Comparison of ENCODE assay signal across 13 cellular contexts in genomic region chr9:636931-637591, GRCh38.
"Had no signal": no experiment of that assay in that cellular context is flagged by ENCODE, and none has a peak within 500 bp of the region (broad histone marks: within the 10 kb centered on the region; RNA-seq: fewer than 3 reads in every experiment).

No MANE protein-coding gene starts in this region.

- H3K36me3 ChIP-seq: ascending aorta, esophagus muscularis mucosa, tibial nerve had no signal

- ATAC-seq: activated CD8-positive, alpha-beta memory T cell treated with anti-CD3 and anti-CD28 coated beads, Interleukin-2, amount 10 ng/mL, durations not matched to agents 7 days and 5 days; left colon; T-cell had no signal

- H3K27ac Mint-ChIP-seq: activated CD4-positive, alpha-beta T cell treated with anti-CD3 and anti-CD28 coated beads, Interleukin-2, amount 10 ng/mL, durations not matched to agents 24 days and 14 days; T-cell had no signal

- H3K27me3 ChIP-seq: ascending aorta, esophagus muscularis mucosa, tibial nerve had no signal

- H3K9me3 Mint-ChIP-seq: activated CD4-positive, alpha-beta T cell treated with anti-CD3 and anti-CD28 coated beads, Interleukin-2, amount 10 ng/mL, durations not matched to agents 24 days and 14 days had no signal

- H3K4me3 Mint-ChIP-seq: activated CD4-positive, alpha-beta T cell treated with anti-CD3 and anti-CD28 coated beads, Interleukin-2, amount 10 ng/mL, durations not matched to agents 24 days and 14 days; activated CD8-positive, alpha-beta memory T cell treated with anti-CD3 and anti-CD28 coated beads, Interleukin-2, amount 10 ng/mL, durations not matched to agents 7 days and 5 days; T-cell had no signal

- H3K27ac ChIP-seq: ascending aorta, esophagus muscularis mucosa, skin epidermis, tibial nerve, WERI-Rb-1 had no signal

- H3K9me3 ChIP-seq: ascending aorta, esophagus muscularis mucosa, tibial nerve had no signal

- H3K27me3 Mint-ChIP-seq: activated CD4-positive, alpha-beta T cell treated with anti-CD3 and anti-CD28 coated beads, Interleukin-2, amount 10 ng/mL, durations not matched to agents 24 days and 14 days; activated CD8-positive, alpha-beta memory T cell treated with anti-CD3 and anti-CD28 coated beads, Interleukin-2, amount 10 ng/mL, durations not matched to agents 7 days and 5 days; T-cell had no signal

- H3K4me3 ChIP-seq: ascending aorta, esophagus muscularis mucosa, lung, skin epidermis, tibial nerve had no signal

- DNase-seq: activated CD4-positive, alpha-beta T cell treated with anti-CD3 and anti-CD28 coated beads, Interleukin-2, amount 10 ng/mL, durations not matched to agents 24 days and 14 days; activated CD8-positive, alpha-beta memory T cell treated with anti-CD3 and anti-CD28 coated beads, Interleukin-2, amount 10 ng/mL, durations not matched to agents 7 days and 5 days; foreskin fibroblast; left colon; midbrain; T-cell; WERI-Rb-1 had no signal

- FAIRE-seq: endometrium had no signal
